9 cellular contexts compared by ENCODE assay signal in the genomic region with DNA sequence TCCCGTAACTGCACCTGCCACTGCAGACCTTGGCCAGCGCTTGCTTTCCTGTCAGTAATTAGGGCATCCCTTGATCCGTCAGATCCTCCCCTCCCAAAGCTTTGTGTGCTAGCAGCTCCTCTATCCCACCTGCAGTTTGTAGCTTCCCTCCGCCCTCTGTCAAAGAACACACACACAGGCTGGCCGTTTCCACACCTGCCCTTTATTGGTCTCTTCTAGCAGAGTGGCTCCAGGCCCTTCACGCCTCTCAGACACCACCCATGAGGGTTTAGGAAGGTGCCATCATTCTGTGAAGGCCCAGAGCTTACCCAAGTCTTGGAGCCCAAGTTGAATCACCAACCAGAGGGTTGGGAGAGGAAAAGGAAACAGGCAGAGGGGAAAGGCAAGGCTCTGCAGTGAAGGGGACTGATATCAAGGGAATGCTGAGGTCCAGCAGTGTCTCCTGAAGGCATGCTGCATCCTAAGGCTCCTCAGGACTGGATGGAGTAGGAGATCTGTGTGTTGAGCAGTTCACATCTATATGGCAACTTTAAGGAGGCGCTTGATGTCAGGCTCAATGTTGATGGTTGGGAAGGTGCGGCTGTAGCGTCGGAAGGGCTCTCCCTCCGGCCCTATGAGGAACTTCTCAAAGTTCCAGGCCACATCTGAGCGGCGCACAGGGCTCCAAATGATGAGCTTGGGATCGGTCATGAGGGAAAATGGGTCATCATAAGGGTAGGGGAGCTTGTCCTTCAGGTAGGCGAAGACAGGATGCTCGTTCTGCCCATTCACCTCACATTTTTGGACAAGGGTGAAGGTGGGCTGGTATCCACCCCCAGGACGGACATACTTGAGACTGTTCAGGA. TPM values are rescaled to one million over a fixed set of nuclear protein-coding genes. Genes with fewer than 3 reads are reported as not detected.
DNase-seq lines count a peak whose midpoint lies in the region; ATAC-seq and TF ChIP-seq lines count a peak whose summit lies in the region.
"Had no signal": no experiment of that assay in that cellular context is flagged by ENCODE, and none has a peak within 500 bp of the region (broad histone marks: within the 10 kb centered on the region; RNA-seq: fewer than 3 reads in every experiment).

No MANE protein-coding gene starts in this region.

- H3K36me3 Mint-ChIP-seq in activated T-cell treated with anti-CD3 and anti-CD28 coated beads, Interleukin-2, amount 50 U/mL, for 24 hours (ENCODE audit: low read depth): peaks cover 83% of the 10 kb centered on the region
- H3K36me3 Mint-ChIP-seq in progenitor cell of endocrine pancreas (ENCODE audit: insufficient read depth): peaks cover 18% of the 10 kb centered on the region

- H3K4me3 Mint-ChIP-seq in activated T-cell treated with anti-CD3 and anti-CD28 coated beads, Interleukin-2, amount 50 U/mL, for 24 hours: no peak overlapping the region
- peak overlapping the region; percentile 36 for H3K4me3 Mint-ChIP-seq in progenitor cell of endocrine pancreas (ENCODE audit: low read depth)
- H3K4me3 Mint-ChIP-seq: HFFc6 had no signal

- H3K27ac ChIP-seq in VCaP: peak overlapping the region; percentile 83
- H3K27ac ChIP-seq: left ventricle myocardium inferior had no signal

- H3K4me1 Mint-ChIP-seq in activated T-cell treated with anti-CD3 and anti-CD28 coated beads, Interleukin-2, amount 50 U/mL, for 24 hours (ENCODE audit: low read depth): peaks cover 74% of the 10 kb centered on the region
- H3K4me1 Mint-ChIP-seq in progenitor cell of endocrine pancreas (ENCODE audit: low read depth): peaks cover 41% of the 10 kb centered on the region

- H3K9me3 Mint-ChIP-seq in activated T-cell treated with anti-CD3 and anti-CD28 coated beads, Interleukin-2, amount 50 U/mL, for 24 hours: no peaks in the 10 kb centered on the region
- H3K9me3 Mint-ChIP-seq in progenitor cell of endocrine pancreas (ENCODE audit: low read depth): no peaks in the 10 kb centered on the region
- H3K9me3 Mint-ChIP-seq: HFFc6 had no signal

- no peak for ATAC-seq in HG02938 (IDR thresholded peaks at IDR 0.05; ENCODE audit: unreplicated experiment)

- peak overlapping the region; percentile 42 for H3K27ac Mint-ChIP-seq in activated T-cell treated with anti-CD3 and anti-CD28 coated beads, Interleukin-2, amount 50 U/mL, for 24 hours
- peak overlapping the region; percentile 86 for H3K27ac Mint-ChIP-seq in progenitor cell of endocrine pancreas
- H3K27ac Mint-ChIP-seq: HFFc6 had no signal

- DNase-seq in activated T-cell treated with anti-CD3 and anti-CD28 coated beads, Interleukin-2, amount 50 U/mL, for 24 hours: no peak
- no peak for DNase-seq in activated T-cell treated with anti-CD3 and anti-CD28 coated beads, Interleukin-2, amount 50 U/mL, for 1 hour
- no peak for DNase-seq in progenitor cell of endocrine pancreas (ENCODE audit: low spot score, unreplicated experiment)
- DNase-seq in NOMO-1 treated with dmso at 0.1 percent for 144 hours (lab: John Stamatoyannopoulos, UW; ENCODE audit: unreplicated experiment): no peak
- DNase-seq: HFFc6, left ventricle myocardium inferior, NCI-H1694 had no signal

- no peaks in the 10 kb centered on the region for H3K27me3 Mint-ChIP-seq in activated T-cell treated with anti-CD3 and anti-CD28 coated beads, Interleukin-2, amount 50 U/mL, for 24 hours
- peaks cover 3% of the 10 kb centered on the region for H3K27me3 Mint-ChIP-seq in progenitor cell of endocrine pancreas

- no peak for TF ChIP-seq CTCF in VCaP (conservative IDR thresholded peaks at IDR 0.05)
- TF ChIP-seq CTCF in progenitor cell of endocrine pancreas (IDR thresholded peaks at IDR 0.05; ENCODE audit: unreplicated experiment): no peak

RNA-seq across cellular contexts. Expression of gene GPX2, which starts 3.4 kb away (rescaled TPM):
- total RNA-seq in progenitor cell of endocrine pancreas: 11.0 and 13.9 TPM in 2 replicates
- total RNA-seq: HFFc6, left ventricle myocardium inferior had no signal

RNA-seq across cellular contexts. Expression of gene CHURC1, which starts 24.9 kb away (rescaled TPM):
- 37.2 and 43.6 TPM in 2 replicates for total RNA-seq in progenitor cell of endocrine pancreas

RNA-seq across cellular contexts. Expression of gene RAB15, which starts 32.9 kb away (rescaled TPM):
- total RNA-seq in progenitor cell of endocrine pancreas: 27.6 and 28.6 TPM in 2 replicates

RNA-seq across cellular contexts. Expression of gene FNTB, which starts 47.5 kb away (rescaled TPM):
- 20.2 and 22.4 TPM in 2 replicates for total RNA-seq in progenitor cell of endocrine pancreas

RNA-seq across cellular contexts. Expression of gene SPTB, which starts 59.5 kb away (rescaled TPM):
- total RNA-seq in progenitor cell of endocrine pancreas: 1.1 and 1.7 TPM in 2 replicates
